Comparison of ENCODE assay signal across 23 cellular contexts in the genomic region with DNA sequence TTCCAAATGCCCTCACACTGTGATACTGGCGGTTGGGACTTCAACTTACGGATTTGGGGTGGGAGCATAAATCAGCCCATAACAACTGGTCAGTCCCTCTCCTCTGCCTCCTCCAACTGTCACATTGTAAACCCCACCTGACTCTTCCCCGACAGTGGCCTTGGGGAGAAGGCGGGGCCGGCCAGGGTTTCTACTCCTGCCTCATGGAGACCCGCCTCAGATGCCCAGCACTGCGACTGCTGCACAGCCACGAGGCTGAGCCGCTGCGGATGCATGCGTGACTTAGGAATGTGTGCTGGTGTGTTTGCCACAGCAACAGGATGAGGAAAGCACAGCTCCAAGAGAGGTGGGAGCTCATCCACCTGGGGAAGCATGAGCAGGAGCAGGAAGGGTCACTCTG.
"Had no signal": no experiment of that assay in that cellular context is flagged by ENCODE, and none has a peak within 500 bp of the region (broad histone marks: within the 10 kb centered on the region; RNA-seq: fewer than 3 reads in every experiment).

No MANE protein-coding gene starts in this region.

- H3K9me3 ChIP-seq: SK-N-SH had no signal

- H3K9ac ChIP-seq: KMS-11, SK-N-SH had no signal

- DNase-seq: Kasumi-1, MM.1S, NCI-H1092 treated with DMSO at 0.1 percent for 48 hours, NCI-H1436, NCI-H187, NCI-H2029, NCI-H2081 treated with DMSO at 0.1 percent for 48 hours, NCI-H2171, NCI-H226, NCI-H446, NCI-H510A, NCI-H524 treated with DMSO at 0.1 percent for 48 hours, NCI-H69, NCI-H774, RPMI8226, SHP77, SK-N-SH, SW 1271 had no signal

- ATAC-seq: K562 had no signal

- H3K4me2 ChIP-seq: KMS-11, SK-N-SH had no signal

- FAIRE-seq: HTR-8/SVneo, K562, RCC 7860 had no signal

- H3K4me3 ChIP-seq: K562 had no signal

- H3K27ac ChIP-seq: HL-60, KMS-11 had no signal
